18 cellular contexts compared by ENCODE assay signal in the genomic region with DNA sequence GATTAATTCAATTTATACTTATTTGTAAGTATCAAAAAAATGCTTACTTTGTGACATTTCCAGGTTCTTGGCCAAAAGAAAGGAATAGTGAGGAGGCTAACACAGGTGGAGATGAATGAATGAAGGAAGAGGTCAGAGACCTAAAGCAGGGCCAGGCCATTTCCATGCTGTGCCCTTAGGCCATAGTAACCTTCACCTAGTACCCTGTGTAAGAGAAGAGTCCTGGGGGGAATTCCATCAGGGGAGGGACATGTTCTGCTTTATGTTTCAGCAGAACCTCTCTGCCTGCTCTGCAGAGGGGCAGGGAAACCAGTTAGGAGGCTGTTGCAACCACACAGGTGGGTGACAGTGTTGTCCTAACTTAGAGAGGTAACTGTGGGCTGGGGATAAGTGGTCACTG.
"Had no signal": no experiment of that assay in that cellular context is flagged by ENCODE, and none has a peak within 500 bp of the region (broad histone marks: within the 10 kb centered on the region; RNA-seq: fewer than 3 reads in every experiment).

No MANE protein-coding gene starts in this region.

- H3K36me3 Mint-ChIP-seq: memory B cell; natural killer cell treated with Interleukin-12 subunit alpha and Interleukin-12 subunit beta and Interleukin-15 and Interleukin-18, amount 100 ng/mL, for 72 hours; type B pancreatic cell had no signal

- H3K36me3 ChIP-seq: heart right ventricle, left ventricle myocardium inferior, lower lobe of right lung had no signal

- H3K4me1 Mint-ChIP-seq: immature natural killer cell, memory B cell had no signal

- DNase-seq: effector CD4-positive, alpha-beta T cell; foreskin melanocyte; heart right ventricle; immature natural killer cell; kidney; left cardiac atrium; left ventricle myocardium inferior; lower lobe of right lung; midbrain; psoas muscle; stimulated activated CD4-positive, alpha-beta T cell treated with anti-CD3 and anti-CD28 coated beads, Interleukin-2, amount 100 ng/mL, for 24 hours; stimulated activated CD4-positive, alpha-beta T cell treated with anti-CD3 and anti-CD28 coated beads, Interleukin-4, amount 100 ng/mL, for 4 hours; stimulated activated naive CD4-positive, alpha-beta T cell treated with Interleukin-2 at 50 U/mL for 16 hours had no signal

- H3K9me3 ChIP-seq: heart right ventricle, left ventricle myocardium inferior, lower lobe of right lung, psoas muscle had no signal

- H3K4me3 Mint-ChIP-seq: immature natural killer cell; memory B cell; natural killer cell treated with Interleukin-12 subunit alpha and Interleukin-12 subunit beta and Interleukin-15 and Interleukin-18, amount 100 ng/mL, for 72 hours; type B pancreatic cell had no signal

- H3K9me3 Mint-ChIP-seq: memory B cell, type B pancreatic cell had no signal

- H3K4me1 ChIP-seq: heart right ventricle, left ventricle myocardium inferior, lower lobe of right lung, psoas muscle had no signal

- H3K27ac ChIP-seq: coronary artery, heart right ventricle, left ventricle myocardium inferior, lower lobe of right lung, psoas muscle had no signal

- H3K27me3 ChIP-seq: heart right ventricle had no signal

- H3K27ac Mint-ChIP-seq: immature natural killer cell; memory B cell; natural killer cell treated with Interleukin-12 subunit alpha and Interleukin-12 subunit beta and Interleukin-15 and Interleukin-18, amount 100 ng/mL, for 72 hours; type B pancreatic cell had no signal

- ATAC-seq: heart right ventricle; left cardiac atrium; lower lobe of right lung; natural killer cell treated with Interleukin-12 subunit alpha and Interleukin-12 subunit beta and Interleukin-15 and Interleukin-18, amount 100 ng/mL, for 72 hours; psoas muscle; sciatic nerve had no signal

- H3K4me3 ChIP-seq: coronary artery, heart right ventricle, left ventricle myocardium inferior, lower lobe of right lung, psoas muscle had no signal
